ENCODE assay signal across 1 cellular context in genomic region chr10:68318331-68319059, GRCh38.
TF ChIP-seq lines count a peak whose summit lies in the region.

No MANE protein-coding gene starts in this region.

TF ChIP-seq in endothelial cell of umbilical vein, 7 proteins besides CTCF, POLR2A, EP300 and RAD21:
- TF ChIP-seq MAX (IDR thresholded peaks at IDR 0.05; ENCODE audit: insufficient read depth, insufficient read length) (no peak), GATA2 (IDR thresholded peaks at IDR 0.05; ENCODE audit: insufficient read depth, insufficient read length, low read depth, low read length) (no peak), EZH2 (IDR thresholded peaks at IDR 0.05; ENCODE audit: borderline replicate concordance, low read depth, low read length, severe bottlenecking) (no peak), POLR2AphosphoS5 (IDR thresholded peaks at IDR 0.05; ENCODE audit: insufficient read depth, low read depth, low read length) (no peak), FOS (IDR thresholded peaks at IDR 0.05; ENCODE audit: borderline replicate concordance, insufficient read depth, low read length) (no peak), JUN (IDR thresholded peaks at IDR 0.05; ENCODE audit: borderline replicate concordance, insufficient read depth, insufficient read length, low read depth) (no peak), MYC (IDR thresholded peaks at IDR 0.05; ENCODE audit: low read depth, low read length) (no peak)
TF ChIP-seq in endothelial cell of umbilical vein: peak in this region for 0.
